Comparison of ENCODE assay signal across 8 cellular contexts in the genomic region with DNA sequence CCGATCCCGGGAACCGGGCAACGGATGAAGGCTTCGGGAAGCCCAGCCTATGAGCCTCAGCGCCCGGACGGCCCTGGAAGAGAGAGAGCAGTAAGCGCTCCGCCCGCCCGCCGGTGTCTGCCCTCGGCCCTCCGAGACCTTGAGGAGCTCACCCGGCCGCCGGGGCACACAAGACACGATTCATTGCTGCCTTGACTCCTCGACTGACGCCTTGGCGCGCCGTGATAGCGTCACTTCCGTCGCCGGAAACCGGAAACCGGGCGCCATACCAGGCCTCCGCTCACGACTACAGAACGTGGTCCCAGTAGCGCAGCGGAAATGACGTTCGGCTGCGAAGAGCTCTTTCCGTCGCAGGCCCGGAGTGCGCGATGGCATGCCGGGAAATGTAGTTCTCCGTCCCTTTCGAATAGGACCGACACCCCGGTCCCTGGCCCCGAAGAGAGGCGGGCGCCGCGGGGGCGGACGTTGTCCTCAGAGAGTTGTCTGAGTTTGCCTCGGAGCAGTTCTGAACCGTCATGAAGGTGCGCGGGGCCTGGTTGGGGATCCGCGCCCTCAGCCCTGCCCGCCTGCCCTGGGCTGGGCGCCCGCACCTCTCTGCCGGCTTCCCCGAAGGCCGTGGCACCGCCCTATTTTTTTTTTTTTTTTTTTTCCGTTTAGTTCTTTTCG. TPM values are rescaled to one million over a fixed set of nuclear protein-coding genes. Genes with fewer than 3 reads are reported as not detected.
DNase-seq lines count a peak whose midpoint lies in the region; ATAC-seq, FAIRE-seq and TF ChIP-seq lines count a peak whose summit lies in the region.

A gene (minus strand): TSS at position 208 of the 666 bp plus-strand sequence. CDS start 24 bp downstream, at position 184.

- no peak for FAIRE-seq in kidney (lab: Jason Lieb, UNC)

- peak within 1 kb of the TSS; percentile 78 to 91 for H3K27ac ChIP-seq in kidney (ENCODE audit: low read depth in 2 of 2, low read length in 2 of 2)

- H3K9me3 ChIP-seq in kidney (ENCODE audit: control insufficient read depth in 1 of 2, low read length in 2 of 2), result no peaks in the 10 kb centered on the region

- H3K4me1 ChIP-seq in kidney (ENCODE audit: control insufficient read depth in 1 of 2, insufficient read depth in 1 of 2, low read depth in 1 of 2, low read length in 2 of 2), result peaks cover 0 to 6% of the 10 kb centered on the region in 2 donors

- intact Hi-C loops in kidney (cut with DNase I), result no loop called here

- peak within 1 kb of the TSS; percentile 81 to 93 for H3K9ac ChIP-seq in kidney (ENCODE audit: low read length in 2 of 2)

- H3K4me3 ChIP-seq in AG10803 (ENCODE audit: low read length), result peak within 1 kb of the TSS; percentile 98
- peak within 1 kb of the TSS; percentile 68 to 80 for H3K4me3 ChIP-seq in kidney (ENCODE audit: low read length in 2 of 2)

- TF ChIP-seq CTCF in AG10803 (conservative IDR thresholded peaks at IDR 0.05; ENCODE audit: low read length) (no peak), kidney (IDR thresholded peaks at IDR 0.05; ENCODE audit: borderline replicate concordance, extremely low read depth, insufficient read depth) (no peak)

- ATAC-seq in GM19043 (IDR thresholded peaks at IDR 0.05; ENCODE audit: low read depth, unreplicated experiment) (peak; percentile 86), HG03378 (IDR thresholded peaks at IDR 0.05; ENCODE audit: unreplicated experiment) (peak; percentile 89)

- H3K36me3 ChIP-seq in kidney (ENCODE audit: control insufficient read depth in 1 of 2, insufficient read depth in 2 of 2, low read length in 2 of 2), result no peaks in the 10 kb centered on the region

- DNase-seq in AG10803 (ENCODE audit: low read depth) (peak; percentile 98), NCI-H460 (ENCODE audit: extremely low read depth, low read depth) (peak; percentile 99), cerebellum (ENCODE audit: low spot score) (peak; percentile 99), kidney (peak; percentile 100)
- peak; percentile 99 for DNase-seq in activated CD4-positive, alpha-beta T cell treated with anti-CD3 and anti-CD28 coated beads for 1 hour
- peak; percentile 99 for DNase-seq in stimulated activated CD4-positive, alpha-beta T cell treated with anti-CD3 and anti-CD28 coated beads, Interleukin-15, amount 100 ng/mL, for 24 hours

RNA-seq across cellular contexts. Expression of the gene that starts here (rescaled TPM):
- total RNA-seq in NCI-H460 (2014; rRNA removed; shearing (Covaris generic)), result 29.7 and 31.1 TPM in 2 replicates
- 50.5 and 69.9 TPM in 2 replicates for polyA plus RNA-seq in NCI-H460 (2014; cell fraction: nucleus; rRNA removed)
- total RNA-seq in cerebellum (7.0 TPM), kidney (13.8 TPM)
- 27.1 TPM for polyA plus RNA-seq in kidney (ENCODE audit: insufficient read depth, low read depth, low replicate concordance)

Comparison
In these comparisons a context has a peak if more than half of its experiments do, and no peak if none do; other contexts are left out.
1. Peak in every context shown above with its lines: DNase-seq, ATAC-seq, H3K4me3 ChIP-seq and H3K27ac ChIP-seq.